27 cellular contexts compared by ENCODE assay signal in the genomic region with DNA sequence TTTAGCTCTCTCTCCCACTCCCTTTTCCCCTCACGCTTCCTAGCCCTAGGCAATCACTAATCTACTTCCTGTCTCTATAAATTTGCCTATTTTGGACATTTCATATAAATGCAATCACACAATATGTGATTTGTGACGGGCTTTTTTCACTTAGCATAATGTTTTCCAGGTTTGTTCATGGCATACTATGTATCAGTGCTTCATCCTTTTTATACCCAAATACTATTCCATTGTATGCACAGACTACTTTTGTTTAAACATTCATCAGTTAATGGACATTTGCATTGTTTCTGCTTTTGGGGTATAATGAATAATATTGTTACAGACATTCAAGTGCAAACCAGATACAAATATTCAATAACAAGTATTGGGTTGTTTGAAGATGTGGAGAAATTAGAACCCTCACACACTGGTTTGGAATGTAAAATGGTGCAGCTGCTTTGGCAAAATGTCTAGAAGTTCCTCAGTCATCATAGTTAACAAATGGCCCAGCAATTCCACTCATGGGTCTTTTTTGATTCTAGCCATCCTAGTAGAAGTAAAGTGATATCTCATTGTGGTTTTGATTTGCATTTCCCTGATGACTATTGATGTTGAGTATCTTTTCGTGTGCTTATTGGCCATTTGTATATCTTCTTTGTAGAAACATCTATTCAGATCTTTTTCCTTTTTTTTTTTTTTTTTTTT.
"Had no signal": no experiment of that assay in that cellular context is flagged by ENCODE, and none has a peak within 500 bp of the region (broad histone marks: within the 10 kb centered on the region; RNA-seq: fewer than 3 reads in every experiment).

No MANE protein-coding gene starts in this region.

- H3K4me2 ChIP-seq: hepatocyte, neural progenitor cell, smooth muscle cell had no signal

- H3K4me3 ChIP-seq: colonic mucosa, gastroesophageal sphincter, heart left ventricle, hepatocyte, left ventricle myocardium inferior, lower lobe of right lung, neural progenitor cell, right lobe of liver, smooth muscle cell, thyroid gland had no signal

- ATAC-seq: esophagus mucosa; foreskin keratinocyte; gastroesophageal sphincter; heart left ventricle; left colon; lower lobe of right lung; naive thymus-derived CD4-positive, alpha-beta T cell; right lobe of liver; stimulated activated naive CD8-positive, alpha-beta T cell treated with anti-CD3 and anti-CD28 coated beads, Interleukin-15, amount 100 ng/mL, for 72 hours had no signal

- H3K27ac ChIP-seq: colonic mucosa, epithelial cell of prostate, foreskin keratinocyte, gastroesophageal sphincter, heart left ventricle, hepatocyte, left ventricle myocardium inferior, lower lobe of right lung, neural progenitor cell, parathyroid adenoma, right lobe of liver, thyroid gland had no signal

- H3K4me1 ChIP-seq: colonic mucosa, foreskin keratinocyte, gastroesophageal sphincter, heart left ventricle, left ventricle myocardium inferior, lower lobe of right lung, neural progenitor cell, parathyroid adenoma, right lobe of liver, thyroid gland had no signal

- H3K36me3 ChIP-seq: colonic mucosa, gastroesophageal sphincter, heart left ventricle, left ventricle myocardium inferior, lower lobe of right lung, neural progenitor cell, right lobe of liver, thyroid gland had no signal

- FAIRE-seq: islet of Langerhans had no signal

- H2AFZ ChIP-seq: hepatocyte, neural progenitor cell, parathyroid adenoma had no signal

- H3K79me2 ChIP-seq: hepatocyte, parathyroid adenoma had no signal

- H3K9me3 ChIP-seq: colonic mucosa, gastroesophageal sphincter, heart left ventricle, left ventricle myocardium inferior, lower lobe of right lung, right lobe of liver, thyroid gland had no signal

- DNase-seq: colonic mucosa; effector CD8-positive, alpha-beta T cell; endodermal cell; foreskin keratinocyte; heart left ventricle; kidney glomerular epithelial cell; left colon; left ventricle myocardium inferior; lower lobe of right lung; naive thymus-derived CD4-positive, alpha-beta T cell; right lobe of liver; stimulated activated CD4-positive, alpha-beta T cell treated with anti-CD3 and anti-CD28 coated beads, Interleukin-12 subunit alpha, Interleukin-12 subunit beta, amount 100 ng/mL, for 4 hours; stimulated activated CD4-positive, alpha-beta T cell treated with anti-CD3 and anti-CD28 coated beads, Interleukin-1b, Interleukin-23, amount 100 ng/mL, for 48 hours; stimulated activated CD4-positive, alpha-beta T cell treated with anti-CD3 and anti-CD28 coated beads, Interleukin-4, amount 100 ng/mL, for 1 hour; stimulated activated CD8-positive, alpha-beta memory T cell treated with anti-CD3 and anti-CD28 coated beads, Interleukin-4, amount 100 ng/mL, for 48 hours; stimulated activated naive CD4-positive, alpha-beta T cell; stimulated activated naive CD8-positive, alpha-beta T cell treated with anti-CD3 and anti-CD28 coated beads, Interleukin-15, amount 100 ng/mL, for 72 hours; thyroid gland; trophoblast cell had no signal
